In the genomic region with DNA sequence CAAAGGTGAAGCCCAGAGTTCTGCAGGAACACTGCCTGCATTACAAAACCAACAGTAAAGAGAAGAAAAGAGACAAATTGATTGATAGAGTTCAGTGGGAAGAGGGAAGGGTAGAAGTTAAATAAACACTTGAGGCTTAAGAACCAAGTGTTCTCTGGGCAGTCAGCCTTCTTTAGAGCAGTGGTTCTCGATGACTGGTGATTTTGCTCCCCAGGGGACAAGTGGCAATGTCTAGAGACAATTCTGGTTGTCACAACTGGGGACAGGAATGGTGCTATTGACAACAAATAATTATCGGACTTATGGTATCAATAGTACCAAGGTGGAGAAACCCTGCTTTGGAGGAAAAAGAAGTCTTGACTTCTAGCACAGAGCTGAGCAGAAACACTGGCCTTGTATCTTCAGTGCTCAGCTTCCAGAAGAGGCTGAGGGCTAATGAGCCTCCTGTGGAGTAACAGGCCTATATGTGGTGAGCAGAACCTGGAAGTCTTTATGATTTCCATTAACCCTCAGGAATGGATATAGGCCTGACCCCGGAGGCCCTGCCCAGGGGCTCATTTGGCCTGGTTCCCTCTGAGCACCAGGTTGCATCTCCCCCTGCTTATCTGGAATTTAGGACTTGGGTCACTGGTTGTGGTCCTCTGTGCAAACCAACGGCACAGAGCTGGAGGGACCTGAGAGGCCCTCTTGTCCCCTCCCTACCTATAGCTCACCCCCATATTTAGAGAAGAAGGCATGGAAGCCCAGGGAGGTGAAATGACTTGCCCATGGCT, we compare ENCODE assay signal across 22 cellular contexts.
"Had no signal": no experiment of that assay in that cellular context is flagged by ENCODE, and none has a peak within 500 bp of the region (broad histone marks: within the 10 kb centered on the region; RNA-seq: fewer than 3 reads in every experiment).

No MANE protein-coding gene starts in this region.

- H3K27me3 Mint-ChIP-seq: activated naive CD8-positive, alpha-beta T cell treated with anti-CD3 and anti-CD28 coated beads for 36 hours; stimulated activated naive CD8-positive, alpha-beta T cell treated with anti-CD3 and anti-CD28 coated beads, Interleukin-15, Interleukin-2, amounts not matched to agents 100 ng/mL and 50 ng/mL, for 24 hours had no signal

- ATAC-seq: activated T-cell treated with anti-CD3 and anti-CD28 coated beads, Interleukin-2, amount 50 U/mL, for 4 hours; foreskin keratinocyte; naive thymus-derived CD8-positive, alpha-beta T cell had no signal

- H3K27me3 ChIP-seq: breast epithelium, suprapubic skin, transverse colon, uterus had no signal

- H3K9me3 ChIP-seq: breast epithelium, suprapubic skin, transverse colon, uterus had no signal

- H3K4me3 Mint-ChIP-seq: activated naive CD8-positive, alpha-beta T cell treated with anti-CD3 and anti-CD28 coated beads for 36 hours; activated T-cell treated with anti-CD3 and anti-CD28 coated beads, Interleukin-2, amount 50 U/mL, for 4 hours; central memory CD8-positive, alpha-beta T cell; mesothelial cell of epicardium; naive thymus-derived CD8-positive, alpha-beta T cell; stimulated activated naive CD8-positive, alpha-beta T cell treated with anti-CD3 and anti-CD28 coated beads, Interleukin-15, Interleukin-2, amounts not matched to agents 100 ng/mL and 50 ng/mL, for 24 hours had no signal

- H3K4me3 ChIP-seq: breast epithelium, lung, suprapubic skin, transverse colon, uterus had no signal

- DNase-seq: activated CD4-positive, alpha-beta T cell treated with anti-CD3 and anti-CD28 coated beads for 1 hour; activated CD4-positive, alpha-beta T cell treated with anti-CD3 and anti-CD28 coated beads, Interleukin-2, amount 50 U/mL, for 4 hours; activated CD8-positive, alpha-beta memory T cell treated with anti-CD3 and anti-CD28 coated beads for 24 hours; activated CD8-positive, alpha-beta memory T cell treated with anti-CD3 and anti-CD28 coated beads, Interleukin-2, amount 50 U/mL, for 4 hours; activated naive CD4-positive, alpha-beta T cell treated with Interleukin-2 at 50 U/mL for 16 hours; activated naive CD8-positive, alpha-beta T cell treated with anti-CD3 and anti-CD28 coated beads for 36 hours; activated T-cell treated with anti-CD3 and anti-CD28 coated beads, Interleukin-2, amount 50 U/mL, for 4 hours; effector memory CD4-positive, alpha-beta T cell; foreskin keratinocyte; kidney; naive thymus-derived CD8-positive, alpha-beta T cell; retina; stimulated activated CD4-positive, alpha-beta T cell treated with anti-CD3 and anti-CD28 coated beads, Interleukin-4, amount 100 ng/mL, for 1 hour; transverse colon; uterus had no signal

- H3K27ac ChIP-seq: breast epithelium, foreskin keratinocyte, suprapubic skin, transverse colon, uterus, VCaP had no signal

- H3K36me3 ChIP-seq: breast epithelium, suprapubic skin, transverse colon, uterus had no signal

- H3K36me3 Mint-ChIP-seq: activated naive CD8-positive, alpha-beta T cell treated with anti-CD3 and anti-CD28 coated beads for 36 hours; mesothelial cell of epicardium; naive thymus-derived CD8-positive, alpha-beta T cell had no signal

- H3K27ac Mint-ChIP-seq: activated naive CD8-positive, alpha-beta T cell treated with anti-CD3 and anti-CD28 coated beads for 36 hours; mesothelial cell of epicardium; stimulated activated naive CD8-positive, alpha-beta T cell treated with anti-CD3 and anti-CD28 coated beads, Interleukin-15, Interleukin-2, amounts not matched to agents 100 ng/mL and 50 ng/mL, for 24 hours had no signal

- H3K4me1 ChIP-seq: breast epithelium, suprapubic skin, uterus had no signal

- H3K4me1 Mint-ChIP-seq: mesothelial cell of epicardium had no signal
